Comparison of ENCODE assay signal across 30 cellular contexts in the genomic region with DNA sequence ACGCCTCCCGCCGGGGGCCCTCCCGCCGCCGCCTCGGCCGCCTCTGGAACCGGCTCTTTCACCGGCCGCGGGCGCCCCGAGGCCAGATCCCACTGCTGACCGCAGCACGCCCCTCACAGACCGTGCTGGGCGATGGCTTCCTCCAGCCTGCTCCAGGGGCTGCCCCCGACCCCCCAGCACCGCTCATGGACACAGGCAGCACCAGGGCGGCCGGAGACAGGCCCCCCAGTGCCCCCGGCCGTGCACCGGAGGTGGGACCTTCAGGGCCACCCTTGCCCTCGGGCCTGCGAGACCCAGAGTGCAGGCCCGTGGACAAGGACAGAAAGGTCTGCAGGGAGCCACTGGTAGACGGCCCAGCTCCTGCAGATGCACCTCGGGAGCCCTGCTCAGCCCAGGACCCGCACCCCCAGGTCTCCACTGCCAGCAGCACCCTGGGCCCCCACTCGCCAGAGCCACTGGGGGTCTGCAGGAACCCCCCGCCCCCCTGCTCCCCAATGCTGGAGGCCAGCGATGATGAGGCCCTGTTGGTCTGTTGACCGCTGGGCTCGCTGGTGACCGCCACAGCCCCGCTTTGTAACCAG. TPM values are rescaled to one million over a fixed set of nuclear protein-coding genes. Genes with fewer than 3 reads are reported as not detected.
"Had no signal": no experiment of that assay in that cellular context is flagged by ENCODE, and none has a peak within 500 bp of the region (broad histone marks: within the 10 kb centered on the region; RNA-seq: fewer than 3 reads in every experiment).

No MANE protein-coding gene starts in this region.

- H3K4me1 Mint-ChIP-seq: activated B cell treated with CpG ODN at 0.5 μM for 24 hours; activated CD4-positive, alpha-beta T cell treated with anti-CD3 and anti-CD28 coated beads, Interleukin-2, amount 10 ng/mL, durations not matched to agents 7 days and 5 days; activated naive CD8-positive, alpha-beta T cell treated with anti-CD3 and anti-CD28 coated beads, Interleukin-2, amount 10 ng/mL, durations not matched to agents 7 days and 5 days; T-cell had no signal

- H3K9me3 ChIP-seq: adrenal gland had no signal

- H3K27me3 ChIP-seq: adrenal gland had no signal

- DNase-seq: activated B cell treated with CpG ODN at 0.5 μM for 24 hours; activated CD4-positive, alpha-beta T cell treated with anti-CD3 and anti-CD28 coated beads, Interleukin-2, amount 10 ng/mL, durations not matched to agents 7 days and 5 days; activated CD8-positive, alpha-beta memory T cell treated with anti-CD3 and anti-CD28 coated beads, Interleukin-2, amount 50 U/mL, for 4 hours; activated CD8-positive, alpha-beta T cell treated with anti-CD3 and anti-CD28 coated beads for 36 hours; activated naive CD4-positive, alpha-beta T cell treated with anti-CD3 and anti-CD28 coated beads, Interleukin-2, amount 50 U/mL, for 16 hours; activated naive CD8-positive, alpha-beta T cell treated with anti-CD3 and anti-CD28 coated beads, Interleukin-2, amount 10 ng/mL, durations not matched to agents 7 days and 5 days; activated T-cell treated with anti-CD3 and anti-CD28 coated beads, Interleukin-2, amount 50 U/mL, for 1 hour; adrenal gland; anterior cingulate cortex; caudate nucleus; MV-4-11; NCI-H1092 treated with DMSO at 0.1 percent for 48 hours; NCI-H1417 treated with DMSO at 0.1 percent for 48 hours; NCI-H1694; NCI-H2029; NCI-H2107; NCI-H510A treated with DMSO at 0.1 percent for 48 hours; NCI-H69; NK-92 treated with Interleukin-12 subunit alpha and Interleukin-12 subunit beta, amount 100 ng/mL, for 24 hours; OCI-M1; Right ventricle myocardium superior; RPMI8226; T-cell; T-helper 2 cell; T1000 had no signal

- H3K27ac ChIP-seq: adrenal gland, KMS-11 had no signal

- H3K36me3 Mint-ChIP-seq: activated naive CD8-positive, alpha-beta T cell treated with anti-CD3 and anti-CD28 coated beads, Interleukin-2, amount 10 ng/mL, durations not matched to agents 7 days and 5 days; T-cell had no signal

- H3K4me2 ChIP-seq: KMS-11 had no signal

- H3K27ac Mint-ChIP-seq: activated B cell treated with CpG ODN at 0.5 μM for 24 hours; activated CD4-positive, alpha-beta T cell treated with anti-CD3 and anti-CD28 coated beads, Interleukin-2, amount 10 ng/mL, durations not matched to agents 7 days and 5 days; activated CD8-positive, alpha-beta T cell treated with anti-CD3 and anti-CD28 coated beads for 36 hours; activated naive CD8-positive, alpha-beta T cell treated with anti-CD3 and anti-CD28 coated beads, Interleukin-2, amount 10 ng/mL, durations not matched to agents 7 days and 5 days; T-cell had no signal

- H3K9ac ChIP-seq: KMS-11 had no signal

- ATAC-seq: activated CD8-positive, alpha-beta T cell treated with anti-CD3 and anti-CD28 coated beads for 36 hours; Panc1; T-cell had no signal

- H3K4me3 ChIP-seq: adrenal gland had no signal

- H3K27me3 Mint-ChIP-seq: activated B cell treated with CpG ODN at 0.5 μM for 24 hours; activated CD4-positive, alpha-beta T cell treated with anti-CD3 and anti-CD28 coated beads, Interleukin-2, amount 10 ng/mL, durations not matched to agents 7 days and 5 days; activated CD8-positive, alpha-beta T cell treated with anti-CD3 and anti-CD28 coated beads for 36 hours; activated naive CD8-positive, alpha-beta T cell treated with anti-CD3 and anti-CD28 coated beads, Interleukin-2, amount 10 ng/mL, durations not matched to agents 7 days and 5 days; T-cell had no signal

- FAIRE-seq: TTC549 had no signal

- H3K9me3 Mint-ChIP-seq: activated B cell treated with CpG ODN at 0.5 μM for 24 hours; activated CD8-positive, alpha-beta T cell treated with anti-CD3 and anti-CD28 coated beads for 36 hours; activated naive CD8-positive, alpha-beta T cell treated with anti-CD3 and anti-CD28 coated beads, Interleukin-2, amount 10 ng/mL, durations not matched to agents 7 days and 5 days; T-cell had no signal

- H3K4me3 Mint-ChIP-seq: activated B cell treated with CpG ODN at 0.5 μM for 24 hours; activated CD4-positive, alpha-beta T cell treated with anti-CD3 and anti-CD28 coated beads, Interleukin-2, amount 10 ng/mL, durations not matched to agents 7 days and 5 days; activated CD8-positive, alpha-beta T cell treated with anti-CD3 and anti-CD28 coated beads for 36 hours; activated naive CD8-positive, alpha-beta T cell treated with anti-CD3 and anti-CD28 coated beads, Interleukin-2, amount 10 ng/mL, durations not matched to agents 7 days and 5 days; T-cell had no signal

- H3K4me1 ChIP-seq: adrenal gland had no signal

RNA-seq across cellular contexts. Expression of gene LRP3, which starts 13.0 kb away (rescaled TPM):
- total RNA-seq: activated B cell treated with CpG ODN at 0.5 μM for 24 hours had no signal

RNA-seq across cellular contexts. Expression of gene SLC7A10, which starts 18.5 kb away (rescaled TPM):
- total RNA-seq: activated B cell treated with CpG ODN at 0.5 μM for 24 hours; activated CD4-positive, alpha-beta T cell treated with anti-CD3 and anti-CD28 coated beads, Interleukin-2, amount 10 ng/mL, durations not matched to agents 7 days and 5 days; activated CD8-positive, alpha-beta T cell treated with anti-CD3 and anti-CD28 coated beads for 36 hours; activated naive CD8-positive, alpha-beta T cell treated with anti-CD3 and anti-CD28 coated beads, Interleukin-2, amount 10 ng/mL, durations not matched to agents 7 days and 5 days; MCF 10A; SK-MEL-5; T-cell had no signal
